Comparison of ENCODE assay signal across 8 cellular contexts in genomic region chr10:43607199-43607573, GRCh38. TPM values are rescaled to one million over a fixed set of nuclear protein-coding genes. Genes with fewer than 3 reads are reported as not detected.
DNase-seq lines count a peak whose midpoint lies in the region; ATAC-seq and TF ChIP-seq lines count a peak whose summit lies in the region.

No MANE protein-coding gene starts in this region.

- peak overlapping the region; percentile 67 for H3K4me3 ChIP-seq in GM12865 (ENCODE audit: low read depth, low read length)
- peak overlapping the region; percentile 78 for H3K4me3 ChIP-seq in SK-N-MC
- peak overlapping the region; percentile 71 for H3K4me3 ChIP-seq in fibroblast of mammary gland (ENCODE audit: control insufficient read depth, low read depth, low read length)
- H3K4me3 ChIP-seq in sigmoid colon, result peak overlapping the region in 3 of 4 donors; percentile 68 to 90 (median 80)

- TF ChIP-seq CTCF in GM12865 (IDR thresholded peaks at IDR 0.05; ENCODE audit: insufficient read depth, low read depth, low read length, missing control alignments), result no peak
- TF ChIP-seq CTCF in fibroblast of mammary gland (conservative IDR thresholded peaks at IDR 0.05; ENCODE audit: control insufficient read depth, insufficient read depth, low read depth, low read length), result no peak
- no peak for TF ChIP-seq CTCF in sigmoid colon (IDR thresholded peaks at IDR 0.05)

- TF ChIP-seq POLR2A in sigmoid colon (IDR thresholded peaks at IDR 0.05), result no peak

- ATAC-seq in GM19455 (IDR thresholded peaks at IDR 0.05; ENCODE audit: unreplicated experiment) (no peak), HG03280 (IDR thresholded peaks at IDR 0.05; ENCODE audit: unreplicated experiment) (no peak)

- no peaks in the 10 kb centered on the region; the same call in 1 of the 2 replicates for H3K36me3 ChIP-seq in SK-N-MC (ENCODE audit: insufficient read depth, low read length)
- peaks cover 0 to 30% (median 3%) of the 10 kb centered on the region in 4 donors for H3K36me3 ChIP-seq in sigmoid colon

- no peak for TF ChIP-seq EP300 in sigmoid colon (IDR thresholded peaks at IDR 0.05)

- H3K4me1 ChIP-seq in sigmoid colon, result peaks cover 0 to 13% (median 8%) of the 10 kb centered on the region in 4 donors

- no peaks in the 10 kb centered on the region for H3K27me3 ChIP-seq in sigmoid colon

- intact Hi-C loops in sigmoid colon (cut with DNase I), result loop anchor here (5.0 kb wide), 1 partner anchor 35 kb away; the partner anchor contains the start of gene ZNF239

- H3K9ac ChIP-seq in SK-N-MC (ENCODE audit: insufficient read length), result no peak overlapping the region

- no peak overlapping the region for H3K27ac ChIP-seq in SK-N-MC
- H3K27ac ChIP-seq in sigmoid colon, result peak overlapping the region in 1 of 4 donors; percentile 77

- DNase-seq in GM12865 (ENCODE audit: low read depth) (no peak), SK-N-MC (ENCODE audit: low read depth, low spot score) (no peak), fibroblast of mammary gland (ENCODE audit: low read depth) (no peak), sigmoid colon (no peak), MV-4-11 (lab: John Stamatoyannopoulos, UW) (no peak), T-helper 9 cell (no peak)

- WGBS in sigmoid colon, 2 donors, result 31 to 68% methylated on average over 10 of the region's 10 CpGs

- no peaks in the 10 kb centered on the region for H3K9me3 ChIP-seq in SK-N-MC (ENCODE audit: low read depth, low read length)
- no peaks in the 10 kb centered on the region for H3K9me3 ChIP-seq in sigmoid colon

RNA-seq across cellular contexts. Expression of gene ZNF485, which starts 0.9 kb away (rescaled TPM):
- total RNA-seq in sigmoid colon, result 1 to 10 TPM; 2.2 to 3.8 (median 2.9) TPM
- polyA plus RNA-seq in sigmoid colon, result 1 to 10 TPM in 2 of 3 donors, under 1 TPM in 1; 0.46 to 3.3 (median 1.8) TPM

RNA-seq across cellular contexts. Expression of gene ZNF239, which starts 32.8 kb away (rescaled TPM):
- 1 to 10 TPM; 4.1 to 6.2 (median 5.4) TPM for total RNA-seq in sigmoid colon
- polyA plus RNA-seq in sigmoid colon, result 1 to 10 TPM in 1 of 3 donors, under 1 TPM in 2; 0.46 to 2.9 (median 0.60) TPM

RNA-seq across cellular contexts. Expression of gene ZNF32, which starts 41.5 kb away (rescaled TPM):
- total RNA-seq in sigmoid colon, result 100 to 1,000 TPM in 2 of 4 donors, 10 to 100 TPM in 2; 72.1 to 108 (median 94.6) TPM
- polyA plus RNA-seq in sigmoid colon, result 10 to 100 TPM; 21.3 to 31.2 (median 21.9) TPM
